Comparison of ENCODE assay signal across 10 cellular contexts in the genomic region with DNA sequence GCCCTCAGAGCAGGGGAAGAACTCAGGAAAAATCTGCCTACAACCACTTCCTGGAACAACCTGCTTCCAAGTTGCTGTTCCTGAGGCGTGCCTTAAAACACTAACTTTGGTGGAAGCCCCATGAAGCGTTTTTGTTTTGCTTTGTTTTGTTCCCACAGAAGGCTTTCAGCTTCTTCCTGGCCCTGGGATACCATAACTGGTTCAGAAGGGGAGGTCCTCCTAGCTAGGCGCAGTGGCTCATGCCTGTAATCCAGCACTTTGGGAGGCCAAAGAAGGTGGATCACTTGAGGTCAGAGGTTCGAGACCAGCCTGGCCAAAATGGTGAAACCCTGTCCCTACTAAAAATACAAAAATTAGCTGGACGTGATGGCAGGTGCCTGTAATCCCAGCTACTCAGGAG. TPM values are rescaled to one million over a fixed set of nuclear protein-coding genes. Genes with fewer than 3 reads are reported as not detected.
DNase-seq lines count a peak whose midpoint lies in the region; TF ChIP-seq lines count a peak whose summit lies in the region.
"Had no signal": no experiment of that assay in that cellular context is flagged by ENCODE, and none has a peak within 500 bp of the region (broad histone marks: within the 10 kb centered on the region; RNA-seq: fewer than 3 reads in every experiment).

No MANE protein-coding gene starts in this region.

- H3K27ac Mint-ChIP-seq in T-helper 2 cell treated with Interferon-gamma antibody and Interleukin-4, amounts not matched to agents 5 μg/mL and 100 μg/mL, for 36 hours = no peak overlapping the region

- H3K79me2 ChIP-seq in OCI-LY7 (ENCODE audit: insufficient read depth, low read depth, low read length) = peaks cover 18% of the 10 kb centered on the region; the same call in 1 of the 2 replicates
- H3K79me2 ChIP-seq in osteoblast (ENCODE audit: insufficient read depth, low read length) = peaks cover 38% of the 10 kb centered on the region

- H3K27me3 ChIP-seq in esophagus squamous epithelium (no peaks in the 10 kb centered on the region), osteoblast (ENCODE audit: insufficient read depth, low read length) (peaks cover 5% of the 10 kb centered on the region)

- 63 to 78% methylated on average over 3 to 4 of the region's 5 CpGs for WGBS in esophagus squamous epithelium, 2 donors

- H3K4me1 ChIP-seq in OCI-LY7 (ENCODE audit: insufficient read depth, low read length, poor library complexity, severe bottlenecking) = peaks cover 32% of the 10 kb centered on the region
- H3K4me1 ChIP-seq in esophagus squamous epithelium = peaks cover 14 to 44% (median 24%) of the 10 kb centered on the region in 3 donors
- peaks cover 15% of the 10 kb centered on the region for H3K4me1 ChIP-seq in osteoblast (ENCODE audit: insufficient read depth, low read length)

- H3K4me3 ChIP-seq in OCI-LY7 (ENCODE audit: low read depth, low read length, poor library complexity, severe bottlenecking) (no peak overlapping the region), esophagus squamous epithelium (no peak overlapping the region), skin epidermis (no peak overlapping the region), osteoblast (ENCODE audit: insufficient read depth, low read length) (no peak overlapping the region)

- H3K36me3 Mint-ChIP-seq in T-helper 2 cell treated with Interferon-gamma antibody and Interleukin-4, amounts not matched to agents 5 μg/mL and 100 μg/mL, for 36 hours (ENCODE audit: low read depth) = peaks cover 7% of the 10 kb centered on the region

- H3K4me1 Mint-ChIP-seq in T-helper 2 cell treated with Interferon-gamma antibody and Interleukin-4, amounts not matched to agents 5 μg/mL and 100 μg/mL, for 36 hours (ENCODE audit: low read depth) = peaks cover 21% of the 10 kb centered on the region

- H3K9me3 ChIP-seq in OCI-LY7 (ENCODE audit: low read length) (no peaks in the 10 kb centered on the region), esophagus squamous epithelium (no peaks in the 10 kb centered on the region), osteoblast (ENCODE audit: low read depth, low read length) (no peaks in the 10 kb centered on the region)

- TF ChIP-seq POLR2A in esophagus squamous epithelium (IDR thresholded peaks at IDR 0.05) = no peak

- intact Hi-C loops in OCI-LY7 (cut with micrococcal nuclease; ENCODE audit: unreplicated experiment) = loop anchor here (2.0 kb wide), 1 partner anchor 63 kb away; no protein-coding TSS in a partner anchor
- intact Hi-C loops in esophagus squamous epithelium (cut with DNase I) = no loop called here

- no peak for TF ChIP-seq CTCF in OCI-LY7 (conservative IDR thresholded peaks at IDR 0.05; ENCODE audit: low read length)
- TF ChIP-seq CTCF in esophagus squamous epithelium (IDR thresholded peaks at IDR 0.05) = no peak
- TF ChIP-seq CTCF in osteoblast (IDR thresholded peaks at IDR 0.05; ENCODE audit: extremely low read depth, low read depth, low read length) = no peak

- H3K36me3 ChIP-seq in OCI-LY7 (ENCODE audit: insufficient read depth, low read length) (peaks cover 17% of the 10 kb centered on the region), esophagus squamous epithelium (peaks cover 0 to 24% (median 0%) of the 10 kb centered on the region in 3 donors), osteoblast (ENCODE audit: insufficient read depth, low read length) (peaks cover 7% of the 10 kb centered on the region)

- no peaks in the 10 kb centered on the region for H3K9me2 ChIP-seq in OCI-LY7 (ENCODE audit: insufficient read depth, low read length)

- POLR2A ChIA-PET in OCI-LY7 (lab: Charles Lee) = interaction anchor here (0.7 to 1.1 kb wide), 4 partner anchors 15 to 20 kb away, joined by 3 to 6 read pairs (median 4); a partner anchor contains a TSS

- no peak overlapping the region for H3K27ac ChIP-seq in OCI-LY7 (ENCODE audit: low read depth, low read length, poor library complexity, severe bottlenecking)
- H3K27ac ChIP-seq in esophagus squamous epithelium = peak overlapping the region; percentile 93 to 99 (median 96)
- peak overlapping the region in 16 of 21 experiments; percentile 1 to 99 (median 93) for H3K27ac ChIP-seq in skin epidermis
- no peak overlapping the region for H3K27ac ChIP-seq in osteoblast (ENCODE audit: low read depth, low read length)

- DNase-seq in T-helper 2 cell treated with Interferon-gamma antibody and Interleukin-4, amounts not matched to agents 5 μg/mL and 100 μg/mL, for 36 hours (ENCODE audit: low spot score) = no peak
- DNase-seq in T-helper 2 cell (no peak), OCI-LY7 (ENCODE audit: low spot score) (no peak), esophagus squamous epithelium (lab: John Stamatoyannopoulos, UW) (no peak), C1 segment of cervical spinal cord (lab: John Stamatoyannopoulos, UW) (no peak), iPS-NIHi7 (ENCODE audit: extremely low spot score) (no peak), osteoblast (ENCODE audit: insufficient read length, low spot score, missing footprints) (no peak)
- DNase-seq: central memory CD4-positive, alpha-beta T cell; HFFc6 had no signal

- H3K9me3 Mint-ChIP-seq in T-helper 2 cell treated with Interferon-gamma antibody and Interleukin-4, amounts not matched to agents 5 μg/mL and 100 μg/mL, for 36 hours = no peaks in the 10 kb centered on the region
- H3K9me3 Mint-ChIP-seq: HFFc6 had no signal

- H4K20me1 ChIP-seq in OCI-LY7 (ENCODE audit: insufficient read depth, low read length) (no peaks in the 10 kb centered on the region), osteoblast (ENCODE audit: insufficient read depth, low read length) (peaks cover 12% of the 10 kb centered on the region)

- H3K4me3 Mint-ChIP-seq in T-helper 2 cell treated with Interferon-gamma antibody and Interleukin-4, amounts not matched to agents 5 μg/mL and 100 μg/mL, for 36 hours = peak overlapping the region; percentile 94

- H3K27me3 Mint-ChIP-seq in T-helper 2 cell treated with Interferon-gamma antibody and Interleukin-4, amounts not matched to agents 5 μg/mL and 100 μg/mL, for 36 hours (ENCODE audit: low read depth) = peaks cover 10% of the 10 kb centered on the region

- H3K4me2 ChIP-seq in OCI-LY7 (ENCODE audit: low read length) = peak overlapping the region; percentile 84
- H3K4me2 ChIP-seq in osteoblast (ENCODE audit: insufficient read depth, low read length) = no peak overlapping the region

- CTCF ChIA-PET in OCI-LY7 (lab: Charles Lee; ENCODE audit: unreplicated experiment) = interaction anchor here (0.9 kb wide), 1 partner anchor 19 kb away, joined by 5 read pairs; no protein-coding TSS in a partner anchor

- H2AFZ ChIP-seq in OCI-LY7 (ENCODE audit: low read length) = peak overlapping the region; percentile 68; the same call in 1 of the 2 replicates
- no peak overlapping the region for H2AFZ ChIP-seq in osteoblast (ENCODE audit: low read length)

- BruUV-seq in OCI-LY7 (replicated peaks; lab: Mats Ljungman, UMichigan) = no TSS peak

RNA-seq across cellular contexts. Expression of a gene that starts 1.2 kb away (rescaled TPM):
- 23.1 and 27.4 TPM in 2 replicates for total RNA-seq in OCI-LY7 (2014; rRNA removed; shearing (Covaris generic))
- total RNA-seq in OCI-LY7 (2022) (27.0 and 30.9 TPM in 2 replicates), esophagus squamous epithelium (10 to 100 TPM; 23.0 to 35.1 (median 28.1) TPM), osteoblast (46.9 and 48.5 TPM in 2 replicates)

RNA-seq across cellular contexts. Expression of a gene that starts 12.1 kb away (rescaled TPM):
- total RNA-seq in OCI-LY7 (2014; rRNA removed; shearing (Covaris generic)) = not detected in 2 replicates
- total RNA-seq in OCI-LY7 (2022) = 0.32 TPM in 1 of 2 replicates, not detected in the other
- total RNA-seq in esophagus squamous epithelium = not detected
- total RNA-seq in osteoblast = under 0.01 TPM in 1 of 2 replicates, not detected in the other

RNA-seq across cellular contexts. Expression of a gene that starts 15.5 kb away (rescaled TPM):
- 12.8 and 18.4 TPM in 2 replicates for total RNA-seq in OCI-LY7 (2014; rRNA removed; shearing (Covaris generic))
- 7.6 and 7.9 TPM in 2 replicates for total RNA-seq in OCI-LY7 (2022)
- 10 to 100 TPM; 15.2 to 23.3 (median 19.9) TPM for total RNA-seq in esophagus squamous epithelium
- 5.8 and 6.5 TPM in 2 replicates for total RNA-seq in osteoblast

RNA-seq across cellular contexts. Expression of a gene that starts 26.2 kb away (rescaled TPM):
- total RNA-seq in OCI-LY7 (2014; rRNA removed; shearing (Covaris generic)) = 18.1 and 26.3 TPM in 2 replicates
- total RNA-seq in OCI-LY7 (2022) (14.2 and 14.7 TPM in 2 replicates), esophagus squamous epithelium (10 to 100 TPM in 3 of 4 donors, 1 to 10 TPM in 1; 8.1 to 43.3 (median 33.8) TPM), osteoblast (76.7 and 81.3 TPM in 2 replicates)

Comparison
In these comparisons a context has a peak if more than half of its experiments do, and no peak if none do; other contexts are left out.
1. H3K27ac ChIP-seq: peak in esophagus squamous epithelium (4 of 4) and skin epidermis (16 of 21); none in OCI-LY7 (single experiment) and osteoblast (single experiment).